12 cellular contexts compared by ENCODE assay signal in the genomic region with DNA sequence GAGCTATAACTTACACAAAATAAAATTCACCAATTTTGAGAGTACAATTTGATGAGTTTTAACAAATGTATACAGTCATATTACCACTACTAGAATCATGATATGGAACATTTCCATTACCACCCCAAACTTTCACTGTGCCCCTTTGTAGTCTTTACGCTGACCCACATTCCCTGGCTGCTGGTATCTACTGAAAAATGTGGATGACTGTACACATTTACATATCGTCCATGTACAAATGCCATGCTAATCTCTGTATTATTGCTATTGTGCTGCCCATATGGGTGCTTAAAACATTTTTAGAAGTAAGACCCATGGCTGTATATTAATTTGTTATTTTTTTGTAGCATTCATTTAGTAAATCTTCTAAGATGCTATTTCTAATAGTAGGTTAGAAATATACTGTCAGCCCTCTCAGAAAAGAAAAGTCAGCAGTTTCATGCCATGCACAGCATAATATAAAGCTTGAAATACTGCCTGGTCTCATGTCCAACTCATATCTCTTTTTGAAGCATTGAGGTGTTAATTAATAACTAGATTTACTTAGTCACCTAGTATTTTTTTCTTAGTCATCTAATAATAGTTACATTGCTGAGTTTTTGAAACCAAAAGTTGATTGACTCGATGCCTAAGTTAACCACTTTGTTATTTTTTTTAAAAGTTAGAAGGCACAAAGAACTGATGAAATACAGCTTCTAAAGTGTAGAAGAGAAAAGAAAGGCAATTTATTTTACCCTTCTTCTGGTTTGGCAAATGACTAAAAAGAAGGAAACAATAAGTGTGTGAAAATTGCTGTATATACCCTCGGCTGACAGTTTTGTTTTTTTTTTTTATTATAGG.
DNase-seq lines count a peak whose midpoint lies in the region; ATAC-seq, FAIRE-seq and TF ChIP-seq lines count a peak whose summit lies in the region.
"Had no signal": no experiment of that assay in that cellular context is flagged by ENCODE, and none has a peak within 500 bp of the region (broad histone marks: within the 10 kb centered on the region; RNA-seq: fewer than 3 reads in every experiment).

No MANE protein-coding gene starts in this region.

- H3K9me3 ChIP-seq in right cardiac atrium (ENCODE audit: control insufficient read depth, low read length): no peaks in the 10 kb centered on the region
- no peaks in the 10 kb centered on the region for H3K9me3 ChIP-seq in lower lobe of right lung

- peak; percentile 38 for FAIRE-seq in colon (lab: Jason Lieb, UNC)

- no peaks in the 10 kb centered on the region for H3K4me1 ChIP-seq in right cardiac atrium (ENCODE audit: control insufficient read depth, insufficient read depth, low read length)
- no peaks in the 10 kb centered on the region for H3K4me1 ChIP-seq in lower lobe of right lung
- H3K4me1 ChIP-seq: parathyroid adenoma had no signal

- peak; percentile 85 for ATAC-seq in GM18511 (IDR thresholded peaks at IDR 0.05; ENCODE audit: unreplicated experiment)
- ATAC-seq in GM21515 (IDR thresholded peaks at IDR 0.05; ENCODE audit: unreplicated experiment): peak; percentile 79
- ATAC-seq in HG03108 (IDR thresholded peaks at IDR 0.05; ENCODE audit: unreplicated experiment): peak; percentile 79
- ATAC-seq in right cardiac atrium: no peak
- ATAC-seq in lower lobe of right lung: no peak
- ATAC-seq: WTC11 had no signal

- no peak overlapping the region for H3K4me3 ChIP-seq in right cardiac atrium (ENCODE audit: low read length)
- H3K4me3 ChIP-seq in lower lobe of right lung: no peak overlapping the region

- WGBS in right cardiac atrium: 74% methylated on average over 4 of the region's 4 CpGs

- intact Hi-C loops in cardiac septum (cut with DNase I): no loop called here
- intact Hi-C loops in right cardiac atrium (cut with DNase I): no loop called here
- intact Hi-C loops in lower lobe of right lung (cut with DNase I): no loop called here

- DNase-seq in NCI-H1417 treated with DMSO at 0.1 percent for 48 hours (lab: John Stamatoyannopoulos, UW): no peak
- DNase-seq in cardiac septum (ENCODE audit: low spot score): no peak
- no peak for DNase-seq in right cardiac atrium
- no peak for DNase-seq in lower lobe of right lung
- DNase-seq: activated naive CD8-positive, alpha-beta T cell treated with anti-CD3 and anti-CD28 coated beads for 36 hours; GOT3 had no signal

- H3K27ac ChIP-seq in right cardiac atrium (ENCODE audit: low read length): no peak overlapping the region
- H3K27ac ChIP-seq in lower lobe of right lung: no peak overlapping the region
- H3K27ac ChIP-seq: parathyroid adenoma had no signal

- no peaks in the 10 kb centered on the region for H3K36me3 ChIP-seq in lower lobe of right lung

- TF ChIP-seq CTCF in lower lobe of right lung (IDR thresholded peaks at IDR 0.05): no peak

- H3K27me3 ChIP-seq in right cardiac atrium (ENCODE audit: control insufficient read depth, insufficient read depth) (no peaks in the 10 kb centered on the region), lower lobe of right lung (ENCODE audit: low read depth) (no peaks in the 10 kb centered on the region)

Comparison
In these comparisons a context has a peak if more than half of its experiments do, and no peak if none do; other contexts are left out.
1. ATAC-seq: peak in GM18511 (single experiment), GM21515 (single experiment) and HG03108 (single experiment); none in right cardiac atrium (0 of 2) and lower lobe of right lung (0 of 2).